In the genomic region with DNA sequence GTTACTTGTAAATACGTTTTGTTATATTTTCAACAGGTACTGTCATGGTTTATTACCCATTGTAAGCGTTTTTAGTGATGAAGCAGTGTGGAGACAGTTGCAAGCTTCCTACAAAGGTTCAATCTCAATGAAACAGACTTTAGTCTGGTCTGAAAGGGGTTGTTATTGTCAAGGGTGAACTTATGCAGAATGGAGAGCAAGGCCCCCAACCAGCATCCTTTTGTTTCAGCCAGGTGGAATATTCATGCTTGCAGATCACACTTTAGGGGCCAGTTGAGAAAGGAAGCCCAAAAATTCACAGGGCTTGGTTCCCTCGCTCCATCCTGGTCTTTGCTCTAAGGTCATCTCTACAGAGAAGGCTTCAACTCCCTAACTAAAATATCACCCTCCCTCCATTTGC, we compare ENCODE assay signal across 1 cellular context.
TF ChIP-seq lines count a peak whose summit lies in the region.

No MANE protein-coding gene starts in this region.

TF ChIP-seq in H1, 55 proteins besides CTCF, POLR2A, EP300 and RAD21 (continued from another document):
- TF ChIP-seq BRCA1 (IDR thresholded peaks at IDR 0.05; ENCODE audit: low read depth, low read length) (no peak), TEAD4 (IDR thresholded peaks at IDR 0.05; ENCODE audit: low read depth, low read length) (peak; percentile 53), POU5F1 (IDR thresholded peaks at IDR 0.05; ENCODE audit: low read depth, low read length) (peak; percentile 79), YY1 (IDR thresholded peaks at IDR 0.05; ENCODE audit: low read depth, low read length) (peak; percentile 50; the same call in 1 of the 2 replicates), GABPA (IDR thresholded peaks at IDR 0.05; ENCODE audit: borderline replicate concordance, insufficient read depth, low read length) (no peak), HDAC2 (IDR thresholded peaks at IDR 0.05; ENCODE audit: borderline replicate concordance in 1 of 2, low read depth in 2 of 2, low read length in 2 of 2) (peak in 1 of 2 experiments; percentile 87; a peak in 1 of 4 replicates), SP1 (IDR thresholded peaks at IDR 0.05; ENCODE audit: low read depth, low read length) (peak; percentile 35; the same call in 1 of the 2 replicates), TBP (IDR thresholded peaks at IDR 0.05; ENCODE audit: low read depth, low read length) (peak; percentile 54), TAF1 (IDR thresholded peaks at IDR 0.05; ENCODE audit: low read depth, low read length) (peak; percentile 42; the same call in 1 of the 2 replicates), BACH1 (IDR thresholded peaks at IDR 0.05; ENCODE audit: low read length) (no peak), EGR1 (IDR thresholded peaks at IDR 0.05; ENCODE audit: borderline replicate concordance, low read depth, low read length) (no peak)
- TF ChIP-seq, protein P1, sequence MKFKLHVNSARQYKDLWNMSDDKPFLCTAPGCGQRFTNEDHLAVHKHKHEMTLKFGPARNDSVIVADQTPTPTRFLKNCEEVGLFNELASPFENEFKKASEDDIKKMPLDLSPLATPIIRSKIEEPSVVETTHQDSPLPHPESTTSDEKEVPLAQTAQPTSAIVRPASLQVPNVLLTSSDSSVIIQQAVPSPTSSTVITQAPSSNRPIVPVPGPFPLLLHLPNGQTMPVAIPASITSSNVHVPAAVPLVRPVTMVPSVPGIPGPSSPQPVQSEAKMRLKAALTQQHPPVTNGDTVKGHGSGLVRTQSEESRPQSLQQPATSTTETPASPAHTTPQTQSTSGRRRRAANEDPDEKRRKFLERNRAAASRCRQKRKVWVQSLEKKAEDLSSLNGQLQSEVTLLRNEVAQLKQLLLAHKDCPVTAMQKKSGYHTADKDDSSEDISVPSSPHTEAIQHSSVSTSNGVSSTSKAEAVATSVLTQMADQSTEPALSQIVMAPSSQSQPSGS (IDR thresholded peaks at IDR 0.05; ENCODE audit: low read length) = no peak
- TF ChIP-seq, protein P2, sequence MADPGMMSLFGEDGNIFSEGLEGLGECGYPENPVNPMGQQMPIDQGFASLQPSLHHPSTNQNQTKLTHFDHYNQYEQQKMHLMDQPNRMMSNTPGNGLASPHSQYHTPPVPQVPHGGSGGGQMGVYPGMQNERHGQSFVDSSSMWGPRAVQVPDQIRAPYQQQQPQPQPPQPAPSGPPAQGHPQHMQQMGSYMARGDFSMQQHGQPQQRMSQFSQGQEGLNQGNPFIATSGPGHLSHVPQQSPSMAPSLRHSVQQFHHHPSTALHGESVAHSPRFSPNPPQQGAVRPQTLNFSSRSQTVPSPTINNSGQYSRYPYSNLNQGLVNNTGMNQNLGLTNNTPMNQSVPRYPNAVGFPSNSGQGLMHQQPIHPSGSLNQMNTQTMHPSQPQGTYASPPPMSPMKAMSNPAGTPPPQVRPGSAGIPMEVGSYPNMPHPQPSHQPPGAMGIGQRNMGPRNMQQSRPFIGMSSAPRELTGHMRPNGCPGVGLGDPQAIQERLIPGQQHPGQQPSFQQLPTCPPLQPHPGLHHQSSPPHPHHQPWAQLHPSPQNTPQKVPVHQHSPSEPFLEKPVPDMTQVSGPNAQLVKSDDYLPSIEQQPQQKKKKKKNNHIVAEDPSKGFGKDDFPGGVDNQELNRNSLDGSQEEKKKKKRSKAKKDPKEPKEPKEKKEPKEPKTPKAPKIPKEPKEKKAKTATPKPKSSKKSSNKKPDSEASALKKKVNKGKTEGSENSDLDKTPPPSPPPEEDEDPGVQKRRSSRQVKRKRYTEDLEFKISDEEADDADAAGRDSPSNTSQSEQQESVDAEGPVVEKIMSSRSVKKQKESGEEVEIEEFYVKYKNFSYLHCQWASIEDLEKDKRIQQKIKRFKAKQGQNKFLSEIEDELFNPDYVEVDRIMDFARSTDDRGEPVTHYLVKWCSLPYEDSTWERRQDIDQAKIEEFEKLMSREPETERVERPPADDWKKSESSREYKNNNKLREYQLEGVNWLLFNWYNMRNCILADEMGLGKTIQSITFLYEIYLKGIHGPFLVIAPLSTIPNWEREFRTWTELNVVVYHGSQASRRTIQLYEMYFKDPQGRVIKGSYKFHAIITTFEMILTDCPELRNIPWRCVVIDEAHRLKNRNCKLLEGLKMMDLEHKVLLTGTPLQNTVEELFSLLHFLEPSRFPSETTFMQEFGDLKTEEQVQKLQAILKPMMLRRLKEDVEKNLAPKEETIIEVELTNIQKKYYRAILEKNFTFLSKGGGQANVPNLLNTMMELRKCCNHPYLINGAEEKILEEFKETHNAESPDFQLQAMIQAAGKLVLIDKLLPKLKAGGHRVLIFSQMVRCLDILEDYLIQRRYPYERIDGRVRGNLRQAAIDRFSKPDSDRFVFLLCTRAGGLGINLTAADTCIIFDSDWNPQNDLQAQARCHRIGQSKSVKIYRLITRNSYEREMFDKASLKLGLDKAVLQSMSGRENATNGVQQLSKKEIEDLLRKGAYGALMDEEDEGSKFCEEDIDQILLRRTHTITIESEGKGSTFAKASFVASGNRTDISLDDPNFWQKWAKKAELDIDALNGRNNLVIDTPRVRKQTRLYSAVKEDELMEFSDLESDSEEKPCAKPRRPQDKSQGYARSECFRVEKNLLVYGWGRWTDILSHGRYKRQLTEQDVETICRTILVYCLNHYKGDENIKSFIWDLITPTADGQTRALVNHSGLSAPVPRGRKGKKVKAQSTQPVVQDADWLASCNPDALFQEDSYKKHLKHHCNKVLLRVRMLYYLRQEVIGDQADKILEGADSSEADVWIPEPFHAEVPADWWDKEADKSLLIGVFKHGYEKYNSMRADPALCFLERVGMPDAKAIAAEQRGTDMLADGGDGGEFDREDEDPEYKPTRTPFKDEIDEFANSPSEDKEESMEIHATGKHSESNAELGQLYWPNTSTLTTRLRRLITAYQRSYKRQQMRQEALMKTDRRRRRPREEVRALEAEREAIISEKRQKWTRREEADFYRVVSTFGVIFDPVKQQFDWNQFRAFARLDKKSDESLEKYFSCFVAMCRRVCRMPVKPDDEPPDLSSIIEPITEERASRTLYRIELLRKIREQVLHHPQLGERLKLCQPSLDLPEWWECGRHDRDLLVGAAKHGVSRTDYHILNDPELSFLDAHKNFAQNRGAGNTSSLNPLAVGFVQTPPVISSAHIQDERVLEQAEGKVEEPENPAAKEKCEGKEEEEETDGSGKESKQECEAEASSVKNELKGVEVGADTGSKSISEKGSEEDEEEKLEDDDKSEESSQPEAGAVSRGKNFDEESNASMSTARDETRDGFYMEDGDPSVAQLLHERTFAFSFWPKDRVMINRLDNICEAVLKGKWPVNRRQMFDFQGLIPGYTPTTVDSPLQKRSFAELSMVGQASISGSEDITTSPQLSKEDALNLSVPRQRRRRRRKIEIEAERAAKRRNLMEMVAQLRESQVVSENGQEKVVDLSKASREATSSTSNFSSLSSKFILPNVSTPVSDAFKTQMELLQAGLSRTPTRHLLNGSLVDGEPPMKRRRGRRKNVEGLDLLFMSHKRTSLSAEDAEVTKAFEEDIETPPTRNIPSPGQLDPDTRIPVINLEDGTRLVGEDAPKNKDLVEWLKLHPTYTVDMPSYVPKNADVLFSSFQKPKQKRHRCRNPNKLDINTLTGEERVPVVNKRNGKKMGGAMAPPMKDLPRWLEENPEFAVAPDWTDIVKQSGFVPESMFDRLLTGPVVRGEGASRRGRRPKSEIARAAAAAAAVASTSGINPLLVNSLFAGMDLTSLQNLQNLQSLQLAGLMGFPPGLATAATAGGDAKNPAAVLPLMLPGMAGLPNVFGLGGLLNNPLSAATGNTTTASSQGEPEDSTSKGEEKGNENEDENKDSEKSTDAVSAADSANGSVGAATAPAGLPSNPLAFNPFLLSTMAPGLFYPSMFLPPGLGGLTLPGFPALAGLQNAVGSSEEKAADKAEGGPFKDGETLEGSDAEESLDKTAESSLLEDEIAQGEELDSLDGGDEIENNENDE (IDR thresholded peaks at IDR 0.05; ENCODE audit: insufficient replicate concordance, low read length) = peak; percentile 65
